ENCODE assay signal across 8 cellular contexts in the genomic region with DNA sequence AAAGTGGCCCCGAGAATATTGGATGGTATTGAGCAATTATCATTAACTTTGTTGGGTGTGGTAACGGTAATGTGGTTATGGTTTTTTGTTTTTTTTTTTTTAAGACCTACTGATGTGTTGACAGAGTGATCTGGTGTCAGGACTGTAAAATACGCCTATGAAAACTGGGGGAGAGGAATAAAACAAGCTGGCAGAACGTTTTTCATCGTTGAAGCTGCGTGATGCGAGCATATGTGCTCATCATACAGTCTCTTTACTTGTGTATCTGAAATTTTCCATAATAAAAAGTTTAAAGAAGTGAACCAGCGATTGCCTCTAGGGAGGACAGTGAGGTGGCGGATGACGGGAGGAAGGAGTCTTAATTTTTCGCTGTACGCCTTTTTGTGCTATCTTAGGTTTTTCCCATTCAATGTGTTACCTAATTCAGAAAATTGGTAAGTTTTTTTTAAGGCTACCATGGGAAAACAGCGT. TPM values are rescaled to one million over a fixed set of nuclear protein-coding genes. Genes with fewer than 3 reads are reported as not detected.
DNase-seq lines count a peak whose midpoint lies in the region; ATAC-seq and TF ChIP-seq lines count a peak whose summit lies in the region.

No MANE protein-coding gene starts in this region.

- no peaks in the 10 kb centered on the region for H3K27me3 Mint-ChIP-seq in activated CD4-positive, alpha-beta T cell treated with anti-CD3 and anti-CD28 coated beads, Interleukin-2, amount 10 ng/mL, durations not matched to agents 7 days and 5 days

- DNase-seq in activated CD4-positive, alpha-beta T cell treated with anti-CD3 and anti-CD28 coated beads, Interleukin-2, amount 10 ng/mL, durations not matched to agents 7 days and 5 days: no peak
- no peak for DNase-seq in activated CD4-positive, alpha-beta T cell treated with anti-CD3 and anti-CD28 coated beads, Interleukin-2, amount 50 U/mL, for 4 hours
- DNase-seq in SK-N-MC (ENCODE audit: low read depth, low spot score) (no peak), fibroblast of mammary gland (ENCODE audit: low read depth) (no peak), retinal pigment epithelial cell (ENCODE audit: low read depth) (no peak), COLO829 (ENCODE audit: low spot score) (no peak)

- CTCF ChIA-PET in activated CD4-positive, alpha-beta T cell treated with anti-CD3 and anti-CD28 coated beads, Interleukin-2, amount 10 ng/mL, durations not matched to agents 7 days and 5 days (lab: Charles Lee): interaction anchor here (0.7 to 1.2 kb wide), 4 partner anchors 24 to 122 kb away, joined by 3 read pairs; no protein-coding TSS in a partner anchor

- peaks cover 23% of the 10 kb centered on the region for H3K36me3 Mint-ChIP-seq in activated CD4-positive, alpha-beta T cell treated with anti-CD3 and anti-CD28 coated beads, Interleukin-2, amount 10 ng/mL, durations not matched to agents 7 days and 5 days (ENCODE audit: low read depth)

- TF ChIP-seq CTCF in fibroblast of mammary gland (conservative IDR thresholded peaks at IDR 0.05; ENCODE audit: control insufficient read depth, insufficient read depth, low read depth, low read length): no peak
- TF ChIP-seq CTCF in retinal pigment epithelial cell (conservative IDR thresholded peaks at IDR 0.05; ENCODE audit: low read depth, low read length): no peak

- H3K9me3 ChIP-seq in SK-N-MC (ENCODE audit: low read depth, low read length): no peaks in the 10 kb centered on the region

- peaks cover 5% of the 10 kb centered on the region; the same call in 1 of the 2 replicates for H3K36me3 ChIP-seq in SK-N-MC (ENCODE audit: insufficient read depth, low read length)

- no peaks in the 10 kb centered on the region for H3K9me3 Mint-ChIP-seq in activated CD4-positive, alpha-beta T cell treated with anti-CD3 and anti-CD28 coated beads, Interleukin-2, amount 10 ng/mL, durations not matched to agents 7 days and 5 days

- POLR2A ChIA-PET in activated CD4-positive, alpha-beta T cell treated with anti-CD3 and anti-CD28 coated beads, Interleukin-2, amount 10 ng/mL, durations not matched to agents 7 days and 5 days (lab: Charles Lee): no interaction called here

- no peak for ATAC-seq in HG03135 (IDR thresholded peaks at IDR 0.05; ENCODE audit: unreplicated experiment)
- ATAC-seq in HG02973 (IDR thresholded peaks at IDR 0.05; ENCODE audit: unreplicated experiment): no peak

- peak overlapping the region; percentile 75 for H3K9ac ChIP-seq in SK-N-MC (ENCODE audit: insufficient read length)

- H3K4me3 ChIP-seq in SK-N-MC (peak overlapping the region; percentile 81), fibroblast of mammary gland (ENCODE audit: control insufficient read depth, low read depth, low read length) (peak overlapping the region; percentile 86), retinal pigment epithelial cell (ENCODE audit: low read length) (peak overlapping the region; percentile 81)

- H3K4me1 Mint-ChIP-seq in activated CD4-positive, alpha-beta T cell treated with anti-CD3 and anti-CD28 coated beads, Interleukin-2, amount 10 ng/mL, durations not matched to agents 7 days and 5 days: peaks cover 57% of the 10 kb centered on the region

- H3K27ac Mint-ChIP-seq in activated CD4-positive, alpha-beta T cell treated with anti-CD3 and anti-CD28 coated beads, Interleukin-2, amount 10 ng/mL, durations not matched to agents 7 days and 5 days: peak overlapping the region; percentile 91

- no peak overlapping the region for H3K27ac ChIP-seq in SK-N-MC

- H3K4me3 Mint-ChIP-seq in activated CD4-positive, alpha-beta T cell treated with anti-CD3 and anti-CD28 coated beads, Interleukin-2, amount 10 ng/mL, durations not matched to agents 7 days and 5 days: peak overlapping the region; percentile 80

RNA-seq across cellular contexts. Expression of a gene that starts 0.8 kb away (rescaled TPM):
- 10 to 100 TPM; 50.3 to 54.4 TPM for total RNA-seq in activated CD4-positive, alpha-beta T cell treated with anti-CD3 and anti-CD28 coated beads, Interleukin-2, amount 10 ng/mL, durations not matched to agents 7 days and 5 days
